ENCODE assay signal across 1 cellular context in genomic region chr16:48353565-48354163, GRCh38.
TF ChIP-seq lines count a peak whose summit lies in the region.

No MANE protein-coding gene starts in this region.

TF ChIP-seq in K562, 482 proteins besides CTCF, POLR2A, EP300 and RAD21 (continued from another document):
- no peak for TF ChIP-seq GMEB1 (CRISPR knock-in tag; IDR thresholded peaks at IDR 0.05)
- TF ChIP-seq CREB1 (IDR thresholded peaks at IDR 0.05) = no peak
- no peak; the same call in 1 of the 2 replicates for TF ChIP-seq CREB1 (CRISPR knock-in tag; IDR thresholded peaks at IDR 0.05)
- no peak for TF ChIP-seq SP2 (IDR thresholded peaks at IDR 0.05; ENCODE audit: extremely low read depth, low read depth, low read length, poor library complexity, severe bottlenecking)
- no peak for TF ChIP-seq TCF7 (IDR thresholded peaks at IDR 0.05; ENCODE audit: borderline replicate concordance)
- TF ChIP-seq ILF3 (IDR thresholded peaks at IDR 0.05; ENCODE audit: borderline replicate concordance) = no peak
- TF ChIP-seq DMBX1 (CRISPR knock-in tag; IDR thresholded peaks at IDR 0.05; ENCODE audit: borderline replicate concordance) = no peak
- peak; percentile 55; the same call in 1 of the 2 replicates for TF ChIP-seq ZNF24 (IDR thresholded peaks at IDR 0.05)
- no peak for TF ChIP-seq KLF6 (CRISPR knock-in tag; IDR thresholded peaks at IDR 0.05; ENCODE audit: borderline replicate concordance)
- TF ChIP-seq PHB (CRISPR knock-in tag; IDR thresholded peaks at IDR 0.05) = no peak
- 0 out of 2 replicates have a peak, but pooled peaks have one; percentile 15 for TF ChIP-seq POLR2G (IDR thresholded peaks at IDR 0.05; ENCODE audit: low read depth, low read length)
- TF ChIP-seq ZNF324 (CRISPR knock-in tag; IDR thresholded peaks at IDR 0.05) = no peak
- no peak for TF ChIP-seq TCF3 (CRISPR knock-in tag; IDR thresholded peaks at IDR 0.05)
- no peak for TF ChIP-seq ZNF140 (CRISPR knock-in tag; IDR thresholded peaks at IDR 0.05)
- TF ChIP-seq GTF2B (IDR thresholded peaks at IDR 0.05; ENCODE audit: extremely low read depth, insufficient read length) = no peak
- TF ChIP-seq NBN (IDR thresholded peaks at IDR 0.05; ENCODE audit: low read depth) = 0 out of 2 replicates have a peak, but pooled peaks have one; percentile 58
- no peak for TF ChIP-seq SIN3A (IDR thresholded peaks at IDR 0.05; ENCODE audit: borderline replicate concordance in 2 of 2, control insufficient read depth in 1 of 2, low read depth in 2 of 2, low read length in 2 of 2)
- TF ChIP-seq RHOXF2B (CRISPR knock-in tag; conservative IDR thresholded peaks at IDR 0.05) = no peak
- no peak for TF ChIP-seq ZNF717 (CRISPR knock-in tag; IDR thresholded peaks at IDR 0.05)
- TF ChIP-seq ZNF395 (CRISPR knock-in tag; IDR thresholded peaks at IDR 0.05) = no peak
- no peak for TF ChIP-seq MEIS2 (IDR thresholded peaks at IDR 0.05; ENCODE audit: partially characterized antibody)
- no peak for TF ChIP-seq TCF15 (CRISPR knock-in tag; IDR thresholded peaks at IDR 0.05)
- no peak for TF ChIP-seq THAP12 (CRISPR knock-in tag; IDR thresholded peaks at IDR 0.05)
- TF ChIP-seq RBM22 (IDR thresholded peaks at IDR 0.05; ENCODE audit: low read depth, low read length, poor library complexity, severe bottlenecking) = peak; percentile 53
- TF ChIP-seq E2F8 (IDR thresholded peaks at IDR 0.05; ENCODE audit: low read depth, partially characterized antibody) = peak; percentile 62
- no peak for TF ChIP-seq ZBTB8A (IDR thresholded peaks at IDR 0.05; ENCODE audit: partially characterized antibody)
- TF ChIP-seq TRIM25 (IDR thresholded peaks at IDR 0.05; ENCODE audit: borderline replicate concordance) = no peak
- no peak for TF ChIP-seq U2AF2 (optimal IDR thresholded peaks at IDR 0.05; ENCODE audit: low read depth, low read length)
- no peak for TF ChIP-seq ZNF431 (CRISPR knock-in tag; IDR thresholded peaks at IDR 0.05)
- TF ChIP-seq ZNF740 (CRISPR knock-in tag; IDR thresholded peaks at IDR 0.05) = no peak
- no peak for TF ChIP-seq ZNF740 (tag; IDR thresholded peaks at IDR 0.05)
- no peak for TF ChIP-seq SMARCC2 (IDR thresholded peaks at IDR 0.05; ENCODE audit: low read depth)
- no peak for TF ChIP-seq HMG20A (CRISPR knock-in tag; conservative IDR thresholded peaks at IDR 0.05)
- TF ChIP-seq CBX8 (IDR thresholded peaks at IDR 0.05; ENCODE audit: borderline replicate concordance, extremely low read depth, low read depth, low read length, poor library complexity, severe bottlenecking) = no peak
- peak; percentile 56; the same call in 1 of the 2 replicates for TF ChIP-seq MYNN (IDR thresholded peaks at IDR 0.05)
- TF ChIP-seq MYNN (CRISPR knock-in tag; IDR thresholded peaks at IDR 0.05) = no peak
- no peak for TF ChIP-seq ZNF311 (CRISPR knock-in tag; IDR thresholded peaks at IDR 0.05)
- no peak for TF ChIP-seq LEF1 (IDR thresholded peaks at IDR 0.05)
- TF ChIP-seq MTA3 (IDR thresholded peaks at IDR 0.05; ENCODE audit: borderline replicate concordance) = no peak
- TF ChIP-seq JUN (IDR thresholded peaks at IDR 0.05; ENCODE audit: borderline replicate concordance, low read depth, low read length) = no peak
- TF ChIP-seq JUN (CRISPR knock-in tag; IDR thresholded peaks at IDR 0.05; ENCODE audit: borderline replicate concordance) = no peak
- peak; percentile 23; the same call in 1 of the 2 replicates for TF ChIP-seq POLR2H (tag; IDR thresholded peaks at IDR 0.05; ENCODE audit: low read depth)
